Comparison of ENCODE assay signal across 8 cellular contexts in the genomic region with DNA sequence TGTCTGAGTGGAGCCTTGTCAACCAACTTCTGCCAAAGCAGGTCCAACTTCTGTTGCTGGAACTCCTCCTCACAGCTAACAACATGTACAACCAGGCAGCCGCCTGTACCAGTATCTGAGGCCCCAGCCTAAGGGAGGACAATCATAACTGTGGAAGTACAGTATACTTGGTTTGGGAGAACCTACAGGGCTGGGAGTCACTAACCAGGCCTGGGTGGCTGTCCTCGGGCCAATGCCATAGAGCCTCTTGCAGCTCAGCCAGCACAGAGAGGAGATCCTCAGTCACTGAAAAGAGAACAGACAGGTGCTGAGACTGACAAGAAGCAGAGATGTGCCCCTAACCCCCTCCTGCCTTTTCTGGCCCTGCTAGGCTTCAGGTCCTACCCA. TPM values are rescaled to one million over a fixed set of nuclear protein-coding genes. Genes with fewer than 3 reads are reported as not detected.
A peak's percentile ranks its signal among the peaks of the same experiment; 100 is the strongest.
DNase-seq lines count a peak whose midpoint lies in the region; ATAC-seq, FAIRE-seq and TF ChIP-seq lines count a peak whose summit lies in the region.

No MANE protein-coding gene starts in this region.

- H3K36me3 ChIP-seq in NT2/D1 (ENCODE audit: insufficient read depth, insufficient read length, low read length) (peaks cover 48% of the 10 kb centered on the region), H1 (ENCODE audit: control insufficient read depth in 2 of 4, insufficient read depth in 4 of 4, low read length in 3 of 4) (peaks cover 11 to 41% (median 23%) of the 10 kb centered on the region in 4 experiments), osteoblast (ENCODE audit: insufficient read depth, low read length) (peaks cover 35% of the 10 kb centered on the region)

- H4K20me1 ChIP-seq in H1 (replicated peaks in 1 of 2; ENCODE audit: control insufficient read depth in 1 of 2, insufficient read depth in 2 of 2, low read length in 2 of 2) = peaks cover 30 to 32% of the 10 kb centered on the region in 2 experiments
- H4K20me1 ChIP-seq in osteoblast (ENCODE audit: insufficient read depth, low read length) = peaks cover 33% of the 10 kb centered on the region

- H3K9ac ChIP-seq in NT2/D1 (ENCODE audit: insufficient read length, low read depth) (peak overlapping the region; percentile 91), H1 (replicated peaks in 1 of 4; ENCODE audit: extremely low read depth in 1 of 4, low read depth in 3 of 4, low read length in 3 of 4) (peak overlapping the region in 1 of 4 experiments; percentile 54; a peak in 2 of 7 replicates)

- H3K18ac ChIP-seq in H1 (ENCODE audit: extremely low read depth, low read length) = 0 out of 2 replicates have a peak overlapping the region, but pooled peaks have one; percentile 14

- H2AK5ac ChIP-seq in H1 (ENCODE audit: low read depth, low read length) = no peak overlapping the region

- no peak overlapping the region for H2BK120ac ChIP-seq in H1 (replicated peaks; ENCODE audit: low read depth, low read length)

- peak; percentile 19 for DNase-seq in DMS114 treated with DMSO at 0.1 percent for 48 hours (lab: John Stamatoyannopoulos, UW; ENCODE audit: unreplicated experiment)
- DNase-seq in NT2/D1 (ENCODE audit: low read depth, low spot score) = no peak
- no peak for DNase-seq in H1 (ENCODE audit: low read depth in 1 of 2, low spot score in 2 of 2)
- DNase-seq in osteoblast (ENCODE audit: insufficient read length, low spot score, missing footprints) = peak; percentile 78
- DNase-seq in NCI-H1930 (lab: John Stamatoyannopoulos, UW) = no peak
- no peak for DNase-seq in stimulated activated CD4-positive, alpha-beta T cell treated with anti-CD3 and anti-CD28 coated beads, Interleukin-12 subunit alpha, Interleukin-12 subunit beta, amount 100 ng/mL, for 4 hours
- DNase-seq in GDM1 (lab: John Stamatoyannopoulos, UW) = no peak

- no peak overlapping the region for H4K5ac ChIP-seq in H1 (ENCODE audit: insufficient read length, low read depth, low read length)

- no peak for TF ChIP-seq CTCF in H1 (IDR thresholded peaks at IDR 0.05; ENCODE audit: control extremely low read depth in 1 of 3, insufficient read depth in 1 of 3, low read depth in 1 of 3, low read length in 3 of 3)
- no peak for TF ChIP-seq CTCF in osteoblast (IDR thresholded peaks at IDR 0.05; ENCODE audit: extremely low read depth, low read depth, low read length)

- H4K8ac ChIP-seq in H1 (ENCODE audit: extremely low read depth, insufficient read depth, low read length) = no peak overlapping the region; the same call in 1 of the 2 replicates

- TF ChIP-seq POLR2A in H1 (IDR thresholded peaks at IDR 0.05; ENCODE audit: control extremely low read depth in 1 of 2, low read depth in 2 of 2, low read length in 2 of 2) = no peak

- CTCF ChIA-PET in H1 (lab: Charles Lee; ENCODE audit: partially characterized antibody) = interaction anchor here (1.2 to 24.3 kb wide), 4 partner anchors 13 to 153 kb away, joined by 4 to 467 read pairs (median 24); a partner anchor contains a TSS

- no peak overlapping the region for H3K23ac ChIP-seq in H1 (ENCODE audit: insufficient read length)

- H3K4me2 ChIP-seq in H1 (ENCODE audit: insufficient read depth in 1 of 2, low read depth in 2 of 2, low read length in 2 of 2) (peak overlapping the region; percentile 88 to 90), osteoblast (ENCODE audit: insufficient read depth, low read length) (peak overlapping the region; percentile 90)

- 73% methylated on average over 2 of the region's 2 CpGs; no CpG with 5 or more reads in 1 of the 2 experiments for WGBS in H1 (ENCODE audit: extremely low coverage in 1 of 2, insufficient coverage in 1 of 2, insufficient read length in 1 of 2, insufficient replicate concordance in 2 of 2, low coverage in 1 of 2, low lambda C conversion rate in 2 of 2, missing lambda C conversion rate in 1 of 2), 2 experiments

- no peak for TF ChIP-seq RAD21 in H1 (IDR thresholded peaks at IDR 0.05 in 1 of 2, conservative IDR thresholded peaks at IDR 0.05 in 1 of 2; ENCODE audit: low read depth in 2 of 2, low read length in 2 of 2)

- H3K14ac ChIP-seq in H1 (ENCODE audit: insufficient read length) = no peak overlapping the region

- H2BK12ac ChIP-seq in H1 (ENCODE audit: low read depth, low read length) = no peak overlapping the region

- peak overlapping the region; percentile 90; the same call in 1 of the 2 replicates for H2BK5ac ChIP-seq in H1 (ENCODE audit: low read depth, low read length)

- POLR2A ChIA-PET in H1 (lab: Charles Lee; ENCODE audit: partially characterized antibody) = interaction anchor here (0.6 to 38.8 kb wide), 6 partner anchors 4 to 356 kb away, joined by 3 to 1518 read pairs (median 138); a partner anchor contains a TSS

- ATAC-seq in GM18502 (IDR thresholded peaks at IDR 0.05; ENCODE audit: poor library complexity, unreplicated experiment) = no peak

- H3K27ac ChIP-seq in H1 (ENCODE audit: low read depth, low read length) (no peak overlapping the region), osteoblast (ENCODE audit: low read depth, low read length) (peak overlapping the region; percentile 28)

- H3K56ac ChIP-seq in H1 (replicated peaks; ENCODE audit: insufficient read length, low read depth, low read length) = no peak overlapping the region

- H3K27me3 ChIP-seq in NT2/D1 (ENCODE audit: insufficient read depth, insufficient read length) (no peaks in the 10 kb centered on the region), H1 (replicated peaks in 1 of 4; ENCODE audit: control insufficient read depth in 3 of 4, extremely low read depth in 1 of 4, insufficient read depth in 3 of 4, low read length in 3 of 4) (no peaks in the 10 kb centered on the region), osteoblast (ENCODE audit: insufficient read depth, low read length) (no peaks in the 10 kb centered on the region)

- H2BK15ac ChIP-seq in H1 (ENCODE audit: low read length) = no peak overlapping the region

- peaks cover 23% of the 10 kb centered on the region for H3K4me1 ChIP-seq in NT2/D1 (ENCODE audit: insufficient read depth, insufficient read length)
- peaks cover 0 to 14% (median 7%) of the 10 kb centered on the region in 4 experiments; a peak in 6 of 7 replicates for H3K4me1 ChIP-seq in H1 (replicated peaks in 1 of 4; ENCODE audit: control insufficient read depth in 3 of 4, insufficient read depth in 4 of 4, low read length in 3 of 4)
- H3K4me1 ChIP-seq in osteoblast (ENCODE audit: insufficient read depth, low read length) = peaks cover 21% of the 10 kb centered on the region

- H3K4me3 ChIP-seq in NT2/D1 (ENCODE audit: insufficient read length, low read depth) = peak overlapping the region; percentile 81
- H3K4me3 ChIP-seq in H1 (ENCODE audit: extremely low read depth in 1 of 4, insufficient read depth in 2 of 4, low read depth in 3 of 4, low read length in 4 of 4) = peak overlapping the region; percentile 44 to 77 (median 69); a peak in 7 of 8 replicates
- peak overlapping the region; percentile 92 for H3K4me3 ChIP-seq in osteoblast (ENCODE audit: insufficient read depth, low read length)

- H3K79me1 ChIP-seq in H1 (ENCODE audit: low read depth, low read length) = peaks cover 10% of the 10 kb centered on the region

- no peak overlapping the region for H2AFZ ChIP-seq in H1 (ENCODE audit: low read length)
- H2AFZ ChIP-seq in osteoblast (ENCODE audit: low read length) = no peak overlapping the region

- H3K23me2 ChIP-seq in H1 (ENCODE audit: low read depth, low read length) = peaks cover 25% of the 10 kb centered on the region

- H2BK20ac ChIP-seq in H1 (ENCODE audit: low read length) = no peak overlapping the region

- H4K91ac ChIP-seq in H1 (replicated peaks; ENCODE audit: insufficient read length, low read length) = no peak overlapping the region

- no peak for TF ChIP-seq EP300 in H1 (IDR thresholded peaks at IDR 0.05; ENCODE audit: borderline replicate concordance in 1 of 2, low read depth in 2 of 2, low read length in 2 of 2)

- no peaks in the 10 kb centered on the region for H3K9me3 ChIP-seq in NT2/D1 (ENCODE audit: insufficient read depth, low read length)
- H3K9me3 ChIP-seq in H1 (ENCODE audit: insufficient read depth in 2 of 2, low read depth in 1 of 2, low read length in 1 of 2) = no peaks in the 10 kb centered on the region
- H3K9me3 ChIP-seq in osteoblast (ENCODE audit: low read depth, low read length) = no peaks in the 10 kb centered on the region

- no peak for FAIRE-seq in H1 (lab: Jason Lieb, UNC)

- peaks cover 0 to 24% of the 10 kb centered on the region in 2 experiments; a peak in 2 of 4 replicates for H3K79me2 ChIP-seq in H1 (ENCODE audit: control insufficient read depth in 1 of 2, insufficient read depth in 2 of 2, low read length in 2 of 2)
- peaks cover 60% of the 10 kb centered on the region for H3K79me2 ChIP-seq in osteoblast (ENCODE audit: insufficient read depth, low read length)

- no peak overlapping the region for H3K4ac ChIP-seq in H1 (replicated peaks; ENCODE audit: insufficient read length, low read depth, low read length)

RNA-seq across cellular contexts. Expression of a gene that starts 1.2 kb away (rescaled TPM):
- total RNA-seq in H1 (2021; fragmentation: NEBNext Ultra II Directional; extraction: Animal tissue kit (Norgen Biotek cat#: 25700)) = 30.4 and 31.6 TPM in 2 replicates
- polyA plus RNA-seq in H1 (2011; rRNA removed) = 86.5 and 95.3 TPM in 2 replicates
- 73.1 TPM for polyA plus RNA-seq in H1 (2011; cell fraction: cytosol; rRNA removed)
- polyA plus RNA-seq in H1 (2011; cell fraction: nucleus; rRNA removed) = 140 TPM
- 34.7 to 40.6 TPM (median 39.8 TPM) in 4 replicates for polyA plus RNA-seq in H1 (2012, experiment 1 of 2)
- polyA plus RNA-seq in H1 (2012, experiment 2 of 2) = 74.3 TPM
- polyA plus RNA-seq in H1 (2013, experiment 1 of 2) = 33.5 TPM
- 33.7 TPM for polyA plus RNA-seq in H1 (2013, experiment 2 of 2)
- polyA minus RNA-seq in H1 (2011; rRNA and poly(A)+ RNA removed) = 87.2 and 103 TPM in 2 replicates
- 32.7 TPM for polyA minus RNA-seq in H1 (2011; cell fraction: cytosol; rRNA and poly(A)+ RNA removed)
- 48.1 TPM for polyA minus RNA-seq in H1 (2011; cell fraction: nucleus; rRNA and poly(A)+ RNA removed)
- total RNA-seq in osteoblast = 37.1 and 39.1 TPM in 2 replicates

RNA-seq across cellular contexts. Expression of a gene that starts 4.7 kb away (rescaled TPM):
- 26.2 and 27.8 TPM in 2 replicates for total RNA-seq in H1 (2021; fragmentation: NEBNext Ultra II Directional; extraction: Animal tissue kit (Norgen Biotek cat#: 25700))
- 45.5 and 52.1 TPM in 2 replicates for polyA plus RNA-seq in H1 (2011; rRNA removed)
- 31.7 TPM for polyA plus RNA-seq in H1 (2011; cell fraction: cytosol; rRNA removed)
- polyA plus RNA-seq in H1 (2011; cell fraction: nucleus; rRNA removed) = 38.4 TPM
- 10.4 to 48.0 TPM (median 37.5 TPM) in 4 replicates for polyA plus RNA-seq in H1 (2012, experiment 1 of 2)
- polyA plus RNA-seq in H1 (2012, experiment 2 of 2) = 25.5 TPM
- polyA plus RNA-seq in H1 (2013, experiment 1 of 2) = 38.2 TPM
- 40.2 TPM for polyA plus RNA-seq in H1 (2013, experiment 2 of 2)
- polyA minus RNA-seq in H1 (2011; rRNA and poly(A)+ RNA removed) = 15.3 and 24.4 TPM in 2 replicates
- 24.3 TPM for polyA minus RNA-seq in H1 (2011; cell fraction: cytosol; rRNA and poly(A)+ RNA removed)
- 52.4 TPM for polyA minus RNA-seq in H1 (2011; cell fraction: nucleus; rRNA and poly(A)+ RNA removed)
- total RNA-seq in osteoblast = 43.0 and 43.4 TPM in 2 replicates

RNA-seq across cellular contexts. Expression of a gene that starts 10.0 kb away (rescaled TPM):
- total RNA-seq in H1 (2021; fragmentation: NEBNext Ultra II Directional; extraction: Animal tissue kit (Norgen Biotek cat#: 25700)) = 180 and 187 TPM in 2 replicates
- polyA plus RNA-seq in H1 (2011; rRNA removed) = 257 and 340 TPM in 2 replicates
- polyA plus RNA-seq in H1 (2011; cell fraction: cytosol; rRNA removed) = 262 TPM
- polyA plus RNA-seq in H1 (2011; cell fraction: nucleus; rRNA removed) = 878 TPM
- 176 to 244 TPM (median 215 TPM) in 4 replicates for polyA plus RNA-seq in H1 (2012, experiment 1 of 2)
- 172 TPM for polyA plus RNA-seq in H1 (2012, experiment 2 of 2)
- polyA plus RNA-seq in H1 (2013, experiment 1 of 2) = 84.5 TPM
- 77.8 TPM for polyA plus RNA-seq in H1 (2013, experiment 2 of 2)
- 252 and 296 TPM in 2 replicates for polyA minus RNA-seq in H1 (2011; rRNA and poly(A)+ RNA removed)
- polyA minus RNA-seq in H1 (2011; cell fraction: cytosol; rRNA and poly(A)+ RNA removed) = 109 TPM
- polyA minus RNA-seq in H1 (2011; cell fraction: nucleus; rRNA and poly(A)+ RNA removed) = 118 TPM
- 74.3 and 98.4 TPM in 2 replicates for total RNA-seq in osteoblast

RNA-seq across cellular contexts. Expression of a gene that starts 12.0 kb away (rescaled TPM):
- total RNA-seq in H1 (2021; fragmentation: NEBNext Ultra II Directional; extraction: Animal tissue kit (Norgen Biotek cat#: 25700)) = 409 and 419 TPM in 2 replicates
- polyA plus RNA-seq in H1 (2011; rRNA removed) = 363 and 374 TPM in 2 replicates
- 511 TPM for polyA plus RNA-seq in H1 (2011; cell fraction: cytosol; rRNA removed)
- 1,029 TPM for polyA plus RNA-seq in H1 (2011; cell fraction: nucleus; rRNA removed)
- 385 to 517 TPM (median 516 TPM) in 4 replicates for polyA plus RNA-seq in H1 (2012, experiment 1 of 2)
- 474 TPM for polyA plus RNA-seq in H1 (2012, experiment 2 of 2)
- polyA plus RNA-seq in H1 (2013, experiment 1 of 2) = 339 TPM
- polyA plus RNA-seq in H1 (2013, experiment 2 of 2) = 323 TPM
- polyA minus RNA-seq in H1 (2011; rRNA and poly(A)+ RNA removed) = 836 and 1,078 TPM in 2 replicates
- 367 TPM for polyA minus RNA-seq in H1 (2011; cell fraction: cytosol; rRNA and poly(A)+ RNA removed)
- polyA minus RNA-seq in H1 (2011; cell fraction: nucleus; rRNA and poly(A)+ RNA removed) = 252 TPM
- 273 and 286 TPM in 2 replicates for total RNA-seq in osteoblast

RNA-seq across cellular contexts. Expression of a gene that starts 27.2 kb away (rescaled TPM):
- total RNA-seq in H1 (2021; fragmentation: NEBNext Ultra II Directional; extraction: Animal tissue kit (Norgen Biotek cat#: 25700)) = 18.6 and 19.1 TPM in 2 replicates
- polyA plus RNA-seq in H1 (2011; rRNA removed) = 25.4 and 31.1 TPM in 2 replicates
- 29.9 TPM for polyA plus RNA-seq in H1 (2011; cell fraction: cytosol; rRNA removed)
- 89.3 TPM for polyA plus RNA-seq in H1 (2011; cell fraction: nucleus; rRNA removed)
- polyA plus RNA-seq in H1 (2012, experiment 1 of 2) = 12.6 to 22.7 TPM (median 21.6 TPM) in 4 replicates
- 14.0 TPM for polyA plus RNA-seq in H1 (2012, experiment 2 of 2)
- polyA plus RNA-seq in H1 (2013, experiment 1 of 2) = 18.0 TPM
- polyA plus RNA-seq in H1 (2013, experiment 2 of 2) = 14.1 TPM
- 34.6 and 38.0 TPM in 2 replicates for polyA minus RNA-seq in H1 (2011; rRNA and poly(A)+ RNA removed)
- polyA minus RNA-seq in H1 (2011; cell fraction: cytosol; rRNA and poly(A)+ RNA removed) = 24.7 TPM
- 72.0 TPM for polyA minus RNA-seq in H1 (2011; cell fraction: nucleus; rRNA and poly(A)+ RNA removed)
- total RNA-seq in osteoblast = 31.8 and 32.4 TPM in 2 replicates

Comparison
In these comparisons a context has a peak if more than half of its experiments do, and no peak if none do; other contexts are left out.
1. DNase-seq: peak in DMS114 treated with DMSO at 0.1 percent for 48 hours (single experiment) and osteoblast (single experiment); none in NT2/D1 (single experiment), H1 (0 of 2), NCI-H1930 (0 of 2), stimulated activated CD4-positive, alpha-beta T cell treated with anti-CD3 and anti-CD28 coated beads, Interleukin-12 subunit alpha, Interleukin-12 subunit beta, amount 100 ng/mL, for 4 hours (single experiment) and GDM1 (single experiment).
2. Peak in every context shown above with its lines, with median percentiles within 50 percentile points of each other: H3K4me3 ChIP-seq.